In the genomic region with DNA sequence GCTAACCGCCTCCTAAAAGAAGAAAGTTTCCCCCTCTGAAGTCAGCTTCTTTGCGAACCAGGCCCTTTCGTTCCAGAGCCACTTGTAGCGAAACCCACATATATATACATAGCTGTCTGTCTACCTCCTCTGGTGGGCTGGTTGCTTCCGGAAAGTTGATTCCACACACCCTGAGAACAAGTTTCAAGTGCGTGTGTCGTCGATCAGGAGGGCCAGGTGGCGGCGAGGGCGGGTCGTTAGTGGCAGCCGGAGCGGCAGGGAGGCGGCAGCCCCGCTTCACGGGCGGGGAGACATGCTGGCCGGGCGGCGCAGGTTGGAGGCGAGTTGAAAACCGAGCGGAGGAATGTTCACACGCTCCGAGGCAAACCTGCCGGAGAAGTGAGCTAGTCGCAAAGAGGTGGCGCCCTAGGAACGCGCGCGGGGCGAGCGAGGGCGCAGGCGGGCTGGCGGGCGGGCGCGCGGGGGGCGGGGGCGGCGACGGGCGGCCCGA, we compare ENCODE assay signal across 8 cellular contexts. TPM values are rescaled to one million over a fixed set of nuclear protein-coding genes. Genes with fewer than 3 reads are reported as not detected.
DNase-seq lines count a peak whose midpoint lies in the region; ATAC-seq and TF ChIP-seq lines count a peak whose summit lies in the region.

No MANE protein-coding gene starts in this region.

- H3K36me3 ChIP-seq in mesenchymal stem cell (ENCODE audit: control insufficient read depth in 1 of 2, insufficient read depth in 2 of 2, low read depth in 1 of 2, low read length in 2 of 2) = peaks cover 0 to 7% of the 10 kb centered on the region in 2 experiments

- H3K4me1 Mint-ChIP-seq in effector memory CD8-positive, alpha-beta T cell (ENCODE audit: low read depth in 2 of 2) = peaks cover 7 to 17% of the 10 kb centered on the region in 2 donors

- no peak overlapping the region for H3K4ac ChIP-seq in mesenchymal stem cell (ENCODE audit: low read depth in 1 of 2, low read length in 2 of 2)

- H3K27ac Mint-ChIP-seq in effector memory CD8-positive, alpha-beta T cell = no peak overlapping the region

- H2AK5ac ChIP-seq in mesenchymal stem cell (ENCODE audit: low read length, severe bottlenecking) = no peak overlapping the region

- no peak overlapping the region for H3K27ac ChIP-seq in mesenchymal stem cell (ENCODE audit: low read length, poor library complexity, severe bottlenecking)

- DNase-seq in GM10266 (ENCODE audit: extremely low spot score) (peak; percentile 77), mesenchymal stem cell (peak; percentile 55), cortex of kidney (lab: John Stamatoyannopoulos, UW) (no peak)
- peak; percentile 29 for DNase-seq in Jurkat, Clone E6-1 (ENCODE audit: low read depth, low spot score)
- DNase-seq in effector memory CD8-positive, alpha-beta T cell = peak in 2 of 3 experiments; percentile 15 to 16
- peak; percentile 71 for DNase-seq in stimulated activated CD8-positive, alpha-beta memory T cell treated with anti-CD3 and anti-CD28 coated beads, Interleukin-4, amount 100 ng/mL, for 48 hours

- ATAC-seq in GM21786 (IDR thresholded peaks at IDR 0.05; ENCODE audit: unreplicated experiment) = peak; percentile 74
- ATAC-seq in activated CD4-positive, CD25-positive, alpha-beta regulatory T cell treated with anti-CD3 and anti-CD28 coated beads, Interleukin-2, amount 50 U/mL, for 24 hours = peak; percentile 68 to 69
- peak; percentile 68 for ATAC-seq in effector memory CD8-positive, alpha-beta T cell (replicated peaks)

- no peaks in the 10 kb centered on the region for H3K9me3 ChIP-seq in mesenchymal stem cell (ENCODE audit: control insufficient read depth, low read length)

- H3K23ac ChIP-seq in mesenchymal stem cell (ENCODE audit: low read length in 2 of 2) = peak overlapping the region in 1 of 2 experiments; percentile 99

- peaks cover 25% of the 10 kb centered on the region for H3K4me1 ChIP-seq in mesenchymal stem cell (ENCODE audit: control insufficient read depth, insufficient read depth, low read depth, low read length)

- H3K9ac ChIP-seq in mesenchymal stem cell (ENCODE audit: low read length) = peak overlapping the region; percentile 93

- H3K4me3 ChIP-seq in Jurkat, Clone E6-1 (ENCODE audit: low read length) = peak overlapping the region; percentile 31
- peak overlapping the region; percentile 63 to 90 for H3K4me3 ChIP-seq in mesenchymal stem cell (ENCODE audit: insufficient read depth in 1 of 2, low read depth in 1 of 2, low read length in 2 of 2)

- peak overlapping the region; percentile 100 for H3K4me2 ChIP-seq in mesenchymal stem cell (ENCODE audit: low read length, poor library complexity, severe bottlenecking)

- no peak overlapping the region for H2BK120ac ChIP-seq in mesenchymal stem cell (ENCODE audit: low read depth, low read length)

- H3K79me1 ChIP-seq in mesenchymal stem cell (replicated peaks; ENCODE audit: low read length, poor library complexity, severe bottlenecking) = no peaks in the 10 kb centered on the region

- H2AFZ ChIP-seq in mesenchymal stem cell (ENCODE audit: low read depth, low read length) = peak overlapping the region; percentile 88

- peak overlapping the region in 1 of 2 experiments; percentile 80 for H3K18ac ChIP-seq in mesenchymal stem cell (ENCODE audit: low read depth in 1 of 2, low read length in 2 of 2)

- H4K8ac ChIP-seq in mesenchymal stem cell (ENCODE audit: low read length) = no peak overlapping the region

- TF ChIP-seq CTCF in GM10266 (IDR thresholded peaks at IDR 0.05; ENCODE audit: control insufficient read depth, insufficient read depth, low read depth, missing control alignments) = peak; percentile 44

- peaks cover 6 to 32% of the 10 kb centered on the region in 2 experiments for H3K27me3 ChIP-seq in mesenchymal stem cell (ENCODE audit: control insufficient read depth in 1 of 2, insufficient read depth in 1 of 2, low read length in 2 of 2)

- no peak overlapping the region for H4K91ac ChIP-seq in mesenchymal stem cell (ENCODE audit: low read length)

- H2BK15ac ChIP-seq in mesenchymal stem cell (ENCODE audit: low read depth, poor library complexity, severe bottlenecking) = no peak overlapping the region

- H2BK5ac ChIP-seq in mesenchymal stem cell (ENCODE audit: low read depth, low read length, poor library complexity, severe bottlenecking) = no peak overlapping the region

- H3K4me3 Mint-ChIP-seq in effector memory CD8-positive, alpha-beta T cell = peak overlapping the region; percentile 71 to 85

- no peaks in the 10 kb centered on the region for H3K9me3 Mint-ChIP-seq in effector memory CD8-positive, alpha-beta T cell

- H3K14ac ChIP-seq in mesenchymal stem cell (ENCODE audit: low read length in 2 of 2) = peak overlapping the region in 1 of 2 experiments; percentile 79

- under 1% methylated on average over 38 of the region's 48 CpGs for whole genome bisulfite sequencing in mesenchymal stem cell

- peaks cover 5% of the 10 kb centered on the region for H3K36me3 Mint-ChIP-seq in effector memory CD8-positive, alpha-beta T cell (ENCODE audit: insufficient read depth)

- peaks cover 70 to 91% of the 10 kb centered on the region in 2 donors for H3K27me3 Mint-ChIP-seq in effector memory CD8-positive, alpha-beta T cell

- H2BK12ac ChIP-seq in mesenchymal stem cell (ENCODE audit: low read length in 2 of 2) = no peak overlapping the region

RNA-seq across cellular contexts. Expression of gene PTHLH, which starts 2.6 kb away (rescaled TPM):
- not detected for polyA plus RNA-seq in Jurkat, Clone E6-1 (2012; ENCODE audit: insufficient read depth, insufficient read length)
- polyA plus RNA-seq in mesenchymal stem cell (2013, experiment 1 of 2) = not detected
- polyA plus RNA-seq in mesenchymal stem cell (2013, experiment 2 of 2) = 0.15 TPM
